18 cellular contexts compared by ENCODE assay signal in the genomic region with DNA sequence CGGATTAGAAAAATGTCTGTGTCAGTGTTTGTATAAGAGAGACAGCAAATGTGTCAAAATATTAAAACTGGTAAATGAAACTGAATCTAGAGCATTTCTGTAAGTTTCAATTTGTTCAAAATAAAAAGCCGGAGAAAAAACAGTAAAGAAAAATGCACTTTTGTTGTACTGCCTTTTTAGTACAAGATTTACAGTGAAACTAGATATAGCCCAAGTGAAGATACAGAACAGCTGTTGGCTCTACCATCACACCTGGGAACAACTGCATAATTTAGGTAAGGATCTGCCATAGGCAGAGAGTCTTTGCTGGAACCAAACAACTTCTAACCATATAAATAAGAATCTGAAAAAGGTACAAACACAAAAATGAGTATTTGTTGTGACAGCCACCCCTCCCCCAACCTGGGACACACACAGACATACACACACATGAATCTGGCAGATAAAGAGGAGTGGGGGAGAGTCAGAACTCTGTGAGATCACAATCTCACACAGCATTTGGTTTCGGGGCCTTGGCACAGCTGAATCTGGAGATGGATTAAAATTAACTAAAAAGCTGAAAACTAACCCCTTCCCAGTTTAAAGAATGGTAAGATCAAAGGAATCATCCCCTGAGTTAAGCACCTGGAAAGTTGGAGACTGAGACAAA. TPM values are rescaled to one million over a fixed set of nuclear protein-coding genes. Genes with fewer than 3 reads are reported as not detected.
A peak's percentile ranks its signal among the peaks of the same experiment; 100 is the strongest.
DNase-seq lines count a peak whose midpoint lies in the region; ATAC-seq and TF ChIP-seq lines count a peak whose summit lies in the region.
"Had no signal": no experiment of that assay in that cellular context is flagged by ENCODE, and none has a peak within 500 bp of the region (broad histone marks: within the 10 kb centered on the region; RNA-seq: fewer than 3 reads in every experiment).

No MANE protein-coding gene starts in this region.

- no peak overlapping the region for H3K27ac ChIP-seq in GM23338 (ENCODE audit: low read depth)
- H3K27ac ChIP-seq in MM.1S (ENCODE audit: low read length), result peak overlapping the region; percentile 74
- H3K27ac ChIP-seq: C4-2B had no signal

- H3K4me1 Mint-ChIP-seq in GM23338, result peaks cover 14% of the 10 kb centered on the region

- peak overlapping the region; percentile 10; the same call in 1 of the 2 replicates for H3K9ac ChIP-seq in MM.1S (ENCODE audit: low read length)

- H3F3A ChIP-seq in GM23338 (replicated peaks; ENCODE audit: low read depth), result no peaks in the 10 kb centered on the region
- H3F3A ChIP-seq in MM.1S (ENCODE audit: insufficient read depth, low read length), result peaks cover 17% of the 10 kb centered on the region

- no peaks in the 10 kb centered on the region; the same call in 2 of the 3 replicates for H3K36me3 Mint-ChIP-seq in GM23338 (ENCODE audit: low read depth)

- peak overlapping the region; percentile 37; the same call in 1 of the 2 replicates for H3K27ac Mint-ChIP-seq in GM23338
- H3K27ac Mint-ChIP-seq: T-cell had no signal

- H3K4me3 ChIP-seq in GM23338, result no peak overlapping the region
- H3K4me3 ChIP-seq in MM.1S (ENCODE audit: low read length), result peak overlapping the region; percentile 29

- no peak overlapping the region for H3K4me3 Mint-ChIP-seq in GM23338
- H3K4me3 Mint-ChIP-seq: T-cell had no signal

- ATAC-seq in GM18867 (IDR thresholded peaks at IDR 0.05; ENCODE audit: unreplicated experiment), result peak; percentile 40
- no peak for ATAC-seq in GM23338
- no peak for ATAC-seq in HG02759 (IDR thresholded peaks at IDR 0.05; ENCODE audit: unreplicated experiment)
- ATAC-seq in HG03565 (IDR thresholded peaks at IDR 0.05; ENCODE audit: unreplicated experiment), result no peak
- ATAC-seq: HCT116, Panc1, T-cell had no signal

- no peaks in the 10 kb centered on the region for H3K9me3 ChIP-seq in MM.1S (replicated peaks; ENCODE audit: insufficient read depth, low read length)

- no peaks in the 10 kb centered on the region for H3K9me2 ChIP-seq in GM23338 (ENCODE audit: insufficient read depth)
- H3K9me2 ChIP-seq in MM.1S (replicated peaks; ENCODE audit: insufficient read depth, low read length), result no peaks in the 10 kb centered on the region

- H3K27me3 ChIP-seq in GM23338 (ENCODE audit: insufficient read depth), result no peaks in the 10 kb centered on the region
- no peaks in the 10 kb centered on the region for H3K27me3 ChIP-seq in MM.1S (replicated peaks; ENCODE audit: insufficient read depth, low read length)

- H4K20me1 ChIP-seq in GM23338 (replicated peaks; ENCODE audit: insufficient read depth), result no peaks in the 10 kb centered on the region
- no peaks in the 10 kb centered on the region for H4K20me1 ChIP-seq in MM.1S (ENCODE audit: insufficient read depth, low read length)

- H3K36me3 ChIP-seq in GM23338 (ENCODE audit: insufficient read depth) (no peaks in the 10 kb centered on the region), MM.1S (replicated peaks; ENCODE audit: insufficient read depth, low read length) (no peaks in the 10 kb centered on the region)

- no peak overlapping the region for H2AFZ ChIP-seq in GM23338
- no peak overlapping the region for H2AFZ ChIP-seq in MM.1S (ENCODE audit: low read length)

- H3K27me3 Mint-ChIP-seq in GM23338 (ENCODE audit: insufficient read depth, low read depth, poor library complexity), result no peaks in the 10 kb centered on the region
- H3K27me3 Mint-ChIP-seq: T-cell had no signal

- no peak overlapping the region for H3K4me2 ChIP-seq in GM23338
- peak overlapping the region; percentile 58 for H3K4me2 ChIP-seq in MM.1S (ENCODE audit: low read depth, low read length)

- H3K4me1 ChIP-seq in GM23338 (ENCODE audit: insufficient read depth), result 0 out of 2 replicates have a peak, but pooled peaks cover 3% of the 10 kb centered on the region
- H3K4me1 ChIP-seq in MM.1S (ENCODE audit: low read length), result peaks cover 16% of the 10 kb centered on the region

- TF ChIP-seq CTCF in GM23338 (conservative IDR thresholded peaks at IDR 0.05; ENCODE audit: low read depth in 2 of 2), result no peak
- TF ChIP-seq CTCF in MM.1S (IDR thresholded peaks at IDR 0.05; ENCODE audit: low read length), result no peak
- TF ChIP-seq CTCF in GM20000 (IDR thresholded peaks at IDR 0.05; ENCODE audit: extremely low read depth, missing control alignments), result no peak

- H3K79me2 ChIP-seq in GM23338 (replicated peaks; ENCODE audit: insufficient read depth) (no peaks in the 10 kb centered on the region), MM.1S (ENCODE audit: low read length) (peaks cover 24% of the 10 kb centered on the region)

- no peaks in the 10 kb centered on the region for H3K9me3 Mint-ChIP-seq in GM23338

- DNase-seq in GM23338 (ENCODE audit: low spot score), result no peak
- peak; percentile 71 for DNase-seq in MM.1S
- DNase-seq in left kidney (ENCODE audit: low read depth, low spot score), result peak; percentile 39
- DNase-seq in NCI-H2081 (lab: John Stamatoyannopoulos, UW), result no peak
- DNase-seq in GM20000 (ENCODE audit: low spot score), result no peak
- DNase-seq: COR-L47, GF-D8, NCI-H1417 treated with DMSO at 0.1 percent for 48 hours, NCI-H1930, NCI-H82, T-cell, T-helper 9 cell had no signal

TF ChIP-seq in GM23338, 12 proteins besides CTCF, POLR2A, EP300 and RAD21:
- TF ChIP-seq NANOG (IDR thresholded peaks at IDR 0.05; ENCODE audit: borderline replicate concordance) (no peak), CREB1 (CRISPR knock-in tag; IDR thresholded peaks at IDR 0.05; ENCODE audit: low read depth) (no peak)
- TF ChIP-seq, protein P1, sequence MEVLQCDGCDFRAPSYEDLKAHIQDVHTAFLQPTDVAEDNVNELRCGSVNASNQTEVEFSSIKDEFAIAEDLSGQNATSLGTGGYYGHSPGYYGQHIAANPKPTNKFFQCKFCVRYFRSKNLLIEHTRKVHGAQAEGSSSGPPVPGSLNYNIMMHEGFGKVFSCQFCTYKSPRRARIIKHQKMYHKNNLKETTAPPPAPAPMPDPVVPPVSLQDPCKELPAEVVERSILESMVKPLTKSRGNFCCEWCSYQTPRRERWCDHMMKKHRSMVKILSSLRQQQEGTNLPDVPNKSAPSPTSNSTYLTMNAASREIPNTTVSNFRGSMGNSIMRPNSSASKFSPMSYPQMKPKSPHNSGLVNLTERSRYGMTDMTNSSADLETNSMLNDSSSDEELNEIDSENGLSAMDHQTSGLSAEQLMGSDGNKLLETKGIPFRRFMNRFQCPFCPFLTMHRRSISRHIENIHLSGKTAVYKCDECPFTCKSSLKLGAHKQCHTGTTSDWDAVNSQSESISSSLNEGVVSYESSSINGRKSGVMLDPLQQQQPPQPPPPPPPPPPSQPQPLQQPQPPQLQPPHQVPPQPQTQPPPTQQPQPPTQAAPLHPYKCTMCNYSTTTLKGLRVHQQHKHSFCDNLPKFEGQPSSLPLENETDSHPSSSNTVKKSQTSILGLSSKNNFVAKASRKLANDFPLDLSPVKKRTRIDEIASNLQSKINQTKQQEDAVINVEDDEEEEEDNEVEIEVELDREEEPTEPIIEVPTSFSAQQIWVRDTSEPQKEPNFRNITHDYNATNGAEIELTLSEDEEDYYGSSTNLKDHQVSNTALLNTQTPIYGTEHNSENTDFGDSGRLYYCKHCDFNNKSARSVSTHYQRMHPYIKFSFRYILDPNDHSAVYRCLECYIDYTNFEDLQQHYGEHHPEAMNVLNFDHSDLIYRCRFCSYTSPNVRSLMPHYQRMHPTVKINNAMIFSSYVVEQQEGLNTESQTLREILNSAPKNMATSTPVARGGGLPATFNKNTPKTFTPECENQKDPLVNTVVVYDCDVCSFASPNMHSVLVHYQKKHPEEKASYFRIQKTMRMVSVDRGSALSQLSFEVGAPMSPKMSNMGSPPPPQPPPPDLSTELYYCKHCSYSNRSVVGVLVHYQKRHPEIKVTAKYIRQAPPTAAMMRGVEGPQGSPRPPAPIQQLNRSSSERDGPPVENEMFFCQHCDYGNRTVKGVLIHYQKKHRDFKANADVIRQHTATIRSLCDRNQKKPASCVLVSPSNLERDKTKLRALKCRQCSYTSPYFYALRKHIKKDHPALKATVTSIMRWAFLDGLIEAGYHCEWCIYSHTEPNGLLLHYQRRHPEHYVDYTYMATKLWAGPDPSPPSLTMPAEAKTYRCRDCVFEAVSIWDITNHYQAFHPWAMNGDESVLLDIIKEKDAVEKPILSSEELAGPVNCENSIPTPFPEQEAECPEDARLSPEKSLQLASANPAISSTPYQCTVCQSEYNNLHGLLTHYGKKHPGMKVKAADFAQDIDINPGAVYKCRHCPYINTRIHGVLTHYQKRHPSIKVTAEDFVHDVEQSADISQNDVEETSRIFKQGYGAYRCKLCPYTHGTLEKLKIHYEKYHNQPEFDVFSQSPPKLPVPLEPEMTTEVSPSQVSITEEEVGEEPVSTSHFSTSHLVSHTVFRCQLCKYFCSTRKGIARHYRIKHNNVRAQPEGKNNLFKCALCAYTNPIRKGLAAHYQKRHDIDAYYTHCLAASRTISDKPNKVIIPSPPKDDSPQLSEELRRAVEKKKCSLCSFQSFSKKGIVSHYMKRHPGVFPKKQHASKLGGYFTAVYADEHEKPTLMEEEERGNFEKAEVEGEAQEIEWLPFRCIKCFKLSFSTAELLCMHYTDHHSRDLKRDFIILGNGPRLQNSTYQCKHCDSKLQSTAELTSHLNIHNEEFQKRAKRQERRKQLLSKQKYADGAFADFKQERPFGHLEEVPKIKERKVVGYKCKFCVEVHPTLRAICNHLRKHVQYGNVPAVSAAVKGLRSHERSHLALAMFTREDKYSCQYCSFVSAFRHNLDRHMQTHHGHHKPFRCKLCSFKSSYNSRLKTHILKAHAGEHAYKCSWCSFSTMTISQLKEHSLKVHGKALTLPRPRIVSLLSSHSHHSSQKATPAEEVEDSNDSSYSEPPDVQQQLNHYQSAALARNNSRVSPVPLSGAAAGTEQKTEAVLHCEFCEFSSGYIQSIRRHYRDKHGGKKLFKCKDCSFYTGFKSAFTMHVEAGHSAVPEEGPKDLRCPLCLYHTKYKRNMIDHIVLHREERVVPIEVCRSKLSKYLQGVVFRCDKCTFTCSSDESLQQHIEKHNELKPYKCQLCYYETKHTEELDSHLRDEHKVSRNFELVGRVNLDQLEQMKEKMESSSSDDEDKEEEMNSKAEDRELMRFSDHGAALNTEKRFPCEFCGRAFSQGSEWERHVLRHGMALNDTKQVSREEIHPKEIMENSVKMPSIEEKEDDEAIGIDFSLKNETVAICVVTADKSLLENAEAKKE (CRISPR knock-in tag; IDR thresholded peaks at IDR 0.05), result no peak
- TF ChIP-seq, protein P2, sequence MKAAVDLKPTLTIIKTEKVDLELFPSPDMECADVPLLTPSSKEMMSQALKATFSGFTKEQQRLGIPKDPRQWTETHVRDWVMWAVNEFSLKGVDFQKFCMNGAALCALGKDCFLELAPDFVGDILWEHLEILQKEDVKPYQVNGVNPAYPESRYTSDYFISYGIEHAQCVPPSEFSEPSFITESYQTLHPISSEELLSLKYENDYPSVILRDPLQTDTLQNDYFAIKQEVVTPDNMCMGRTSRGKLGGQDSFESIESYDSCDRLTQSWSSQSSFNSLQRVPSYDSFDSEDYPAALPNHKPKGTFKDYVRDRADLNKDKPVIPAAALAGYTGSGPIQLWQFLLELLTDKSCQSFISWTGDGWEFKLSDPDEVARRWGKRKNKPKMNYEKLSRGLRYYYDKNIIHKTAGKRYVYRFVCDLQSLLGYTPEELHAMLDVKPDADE (IDR thresholded peaks at IDR 0.05), result no peak

RNA-seq across cellular contexts. Expression of a gene that starts 54.8 kb away (rescaled TPM):
- 20.2 and 21.2 TPM in 2 replicates for total RNA-seq in GM23338 (2014; rRNA removed; shearing (Covaris generic))
- 4.4 and 6.7 TPM in 2 replicates for polyA plus RNA-seq in GM23338 (2016; fragmentation: Nextera tagmentation; extraction: Ambion mirVana)

Comparison
In these comparisons a context has a peak if more than half of its experiments do, and no peak if none do; other contexts are left out.
1. DNase-seq: peak in MM.1S (single experiment) and left kidney (single experiment); none in GM23338 (single experiment), NCI-H2081 (0 of 2) and GM20000 (single experiment).